29 cellular contexts compared by ENCODE assay signal in genomic region chr2:192566863-192567262, GRCh38.
"Had no signal": no experiment of that assay in that cellular context is flagged by ENCODE, and none has a peak within 500 bp of the region (broad histone marks: within the 10 kb centered on the region; RNA-seq: fewer than 3 reads in every experiment).

No MANE protein-coding gene starts in this region.

- H2AFZ ChIP-seq: neural progenitor cell, parathyroid adenoma had no signal

- H3K79me2 ChIP-seq: parathyroid adenoma had no signal

- H3K4me1 ChIP-seq: neural progenitor cell, parathyroid adenoma, psoas muscle, spleen, suprapubic skin, testis, tibial artery, transverse colon, upper lobe of right lung, uterus had no signal

- H3K27me3 ChIP-seq: neural progenitor cell, ovary, spleen, suprapubic skin, testis, tibial artery, transverse colon, upper lobe of right lung, uterus had no signal

- H3K9me3 ChIP-seq: ovary, psoas muscle, spleen, suprapubic skin, testis, tibial artery, transverse colon, upper lobe of right lung, uterus had no signal

- ATAC-seq: naive thymus-derived CD8-positive, alpha-beta T cell; natural killer cell treated with Interleukin-12 subunit alpha and Interleukin-12 subunit beta and Interleukin-15 and Interleukin-18, amount 100 ng/mL, for 72 hours; psoas muscle; right cardiac atrium; sciatic nerve; stimulated activated memory B cell treated with anti-CD40 and anti-IgM and Interleukin-4, amounts not matched to agents 10 μg/mL and 1 μg/mL and 100 μg/mL, for 72 hours; stimulated activated naive CD8-positive, alpha-beta T cell treated with anti-CD3 and anti-CD28 coated beads, Interleukin-15, amount 100 ng/mL, for 72 hours; stimulated activated naive CD8-positive, alpha-beta T cell treated with anti-CD3 and anti-CD28 coated beads, Interleukin-15, Interleukin-2, amounts not matched to agents 100 U/mL and 50 U/mL, for 24 hours; upper lobe of right lung had no signal

- H3K4me2 ChIP-seq: neural progenitor cell, smooth muscle cell had no signal

- H3K9ac ChIP-seq: neural progenitor cell, parathyroid adenoma had no signal

- DNase-seq: naive thymus-derived CD8-positive, alpha-beta T cell; occipital lobe; ovary; posterior cingulate gyrus; psoas muscle; right cardiac atrium; spleen; stimulated activated CD4-positive, alpha-beta T cell treated with anti-CD3 and anti-CD28 coated beads, Interleukin-12 subunit alpha, Interleukin-12 subunit beta, amount 100 ng/mL, for 4 hours; stimulated activated CD4-positive, alpha-beta T cell treated with anti-CD3 and anti-CD28 coated beads, Interleukin-1b, Interleukin-23, amount 100 ng/mL, for 48 hours; stimulated activated CD4-positive, alpha-beta T cell treated with anti-CD3 and anti-CD28 coated beads, Interleukin-4, amount 100 ng/mL, for 1 hour; stimulated activated CD4-positive, alpha-beta T cell treated with anti-CD3 and anti-CD28 coated beads, Interleukin-4, amount 100 ng/mL, for 4 hours; stimulated activated CD8-positive, alpha-beta memory T cell treated with anti-CD3 and anti-CD28 coated beads, Interleukin-4, amount 100 ng/mL, for 48 hours; stimulated activated naive CD4-positive, alpha-beta T cell; stimulated activated naive CD8-positive, alpha-beta T cell treated with anti-CD3 and anti-CD28 coated beads, Interleukin-15, amount 100 ng/mL, for 72 hours; stimulated activated naive CD8-positive, alpha-beta T cell treated with anti-CD3 and anti-CD28 coated beads, Interleukin-15, Interleukin-2, amounts not matched to agents 100 U/mL and 50 U/mL, for 24 hours; substantia nigra; testis; tibial artery; transverse colon; upper lobe of right lung; uterus had no signal

- H3K27ac ChIP-seq: neural progenitor cell, ovary, parathyroid adenoma, psoas muscle, skin epidermis, spleen, suprapubic skin, testis, tibial artery, transverse colon, upper lobe of right lung, uterus had no signal

- H3K4me3 ChIP-seq: neural progenitor cell, ovary, psoas muscle, skin epidermis, smooth muscle cell, spleen, suprapubic skin, testis, tibial artery, transverse colon, upper lobe of right lung, uterus had no signal

- H3K36me3 ChIP-seq: neural progenitor cell, ovary, spleen, suprapubic skin, tibial artery, transverse colon, upper lobe of right lung, uterus had no signal
